In genomic region chr15:62782100-62782791, GRCh38 we compare ENCODE assay signal across 1 cellular context.
TF ChIP-seq lines count a peak whose summit lies in the region.

No MANE protein-coding gene starts in this region.

TF ChIP-seq in HepG2, 621 proteins besides CTCF, POLR2A, EP300 and RAD21 (continued from another document and continues in another):
- TF ChIP-seq TEAD3 (CRISPR knock-in tag; optimal IDR thresholded peaks at IDR 0.05; ENCODE audit: borderline replicate concordance) (peak; percentile 45), AGO1 (IDR thresholded peaks at IDR 0.05; ENCODE audit: low read depth, low read length, poor library complexity, severe bottlenecking) (no peak), ZNF101 (CRISPR knock-in tag; IDR thresholded peaks at IDR 0.05; ENCODE audit: borderline replicate concordance, low read depth) (no peak), RBFOX2 (IDR thresholded peaks at IDR 0.05; ENCODE audit: low read depth, low read length) (no peak), ZNF496 (CRISPR knock-in tag; IDR thresholded peaks at IDR 0.05; ENCODE audit: insufficient replicate concordance) (no peak), TBP (CRISPR knock-in tag; IDR thresholded peaks at IDR 0.05) (no peak), ISL2 (CRISPR knock-in tag; IDR thresholded peaks at IDR 0.05) (no peak), ZNF207 (IDR thresholded peaks at IDR 0.05; ENCODE audit: borderline replicate concordance) (no peak), KAT2B (IDR thresholded peaks at IDR 0.05; ENCODE audit: borderline replicate concordance, low read depth, low read length) (no peak), SAFB2 (CRISPR knock-in tag; IDR thresholded peaks at IDR 0.05; ENCODE audit: borderline replicate concordance, low read depth) (no peak), XRCC5 (optimal IDR thresholded peaks at IDR 0.05; ENCODE audit: low read length) (peak; percentile 31), CCDC6 (CRISPR knock-in tag; IDR thresholded peaks at IDR 0.05) (no peak), NFATC3 (CRISPR knock-in tag; IDR thresholded peaks at IDR 0.05) (no peak), ZNF34 (CRISPR knock-in tag; IDR thresholded peaks at IDR 0.05; ENCODE audit: borderline replicate concordance) (no peak), RCOR2 (CRISPR knock-in tag; IDR thresholded peaks at IDR 0.05) (no peak), PPARG (CRISPR knock-in tag; conservative IDR thresholded peaks at IDR 0.05) (no peak), REL (CRISPR knock-in tag; conservative IDR thresholded peaks at IDR 0.05) (no peak), HNF1A (IDR thresholded peaks at IDR 0.05; ENCODE audit: low read depth) (no peak), HNF1A (CRISPR knock-in tag; IDR thresholded peaks at IDR 0.05; ENCODE audit: borderline replicate concordance) (no peak), LBX2 (CRISPR knock-in tag; IDR thresholded peaks at IDR 0.05; ENCODE audit: borderline replicate concordance) (no peak), HNRNPH1 (optimal IDR thresholded peaks at IDR 0.05; ENCODE audit: low read depth, low read length) (no peak), HNRNPLL (IDR thresholded peaks at IDR 0.05; ENCODE audit: low read depth, low read length, poor library complexity, severe bottlenecking) (no peak), NCOA1 (CRISPR knock-in tag; IDR thresholded peaks at IDR 0.05) (no peak), ZNF124 (CRISPR knock-in tag; IDR thresholded peaks at IDR 0.05) (0 out of 2 replicates have a peak, but pooled peaks have one; percentile 58), ZNF850 (CRISPR knock-in tag; conservative IDR thresholded peaks at IDR 0.05) (no peak), EZH2 (conservative IDR thresholded peaks at IDR 0.05; ENCODE audit: low read depth, low read length) (no peak), IRX3 (CRISPR knock-in tag; IDR thresholded peaks at IDR 0.05; ENCODE audit: borderline replicate concordance, low read depth) (no peak), HOXA5 (CRISPR knock-in tag; IDR thresholded peaks at IDR 0.05) (no peak), NR2F1 (CRISPR knock-in tag; IDR thresholded peaks at IDR 0.05) (no peak), ADNP (CRISPR knock-in tag; IDR thresholded peaks at IDR 0.05) (no peak), ZNF451 (CRISPR knock-in tag; IDR thresholded peaks at IDR 0.05) (no peak), RFX5 (IDR thresholded peaks at IDR 0.05; ENCODE audit: low read depth, low read length) (no peak), ZNF543 (CRISPR knock-in tag; IDR thresholded peaks at IDR 0.05) (no peak), ZNF772 (CRISPR knock-in tag; IDR thresholded peaks at IDR 0.05) (no peak), XBP1 (CRISPR knock-in tag; IDR thresholded peaks at IDR 0.05) (no peak), NFYB (CRISPR knock-in tag; IDR thresholded peaks at IDR 0.05) (no peak), CREBL2 (CRISPR knock-in tag; IDR thresholded peaks at IDR 0.05; ENCODE audit: borderline replicate concordance) (no peak), SALL1 (CRISPR knock-in tag; IDR thresholded peaks at IDR 0.05) (peak; percentile 45), EED (CRISPR knock-in tag; IDR thresholded peaks at IDR 0.05) (no peak), KDM6A (CRISPR knock-in tag; IDR thresholded peaks at IDR 0.05; ENCODE audit: low read depth) (no peak), NR2F2 (IDR thresholded peaks at IDR 0.05; ENCODE audit: borderline replicate concordance, low read depth) (no peak), ZNF530 (CRISPR knock-in tag; IDR thresholded peaks at IDR 0.05; ENCODE audit: low read depth) (no peak), SP1 (IDR thresholded peaks at IDR 0.05) (no peak), SP1 (CRISPR knock-in tag; IDR thresholded peaks at IDR 0.05) (no peak), ZFP36L2 (CRISPR knock-in tag; IDR thresholded peaks at IDR 0.05) (no peak), TIGD3 (CRISPR knock-in tag; IDR thresholded peaks at IDR 0.05; ENCODE audit: borderline replicate concordance) (no peak), NFIB (CRISPR knock-in tag; IDR thresholded peaks at IDR 0.05; ENCODE audit: borderline replicate concordance) (no peak), ZNF430 (CRISPR knock-in tag; IDR thresholded peaks at IDR 0.05) (no peak), FIP1L1 (IDR thresholded peaks at IDR 0.05; ENCODE audit: borderline replicate concordance, insufficient read depth, low read depth, low read length) (no peak), EEA1 (CRISPR knock-in tag; IDR thresholded peaks at IDR 0.05; ENCODE audit: borderline replicate concordance) (no peak)
- TF ChIP-seq, protein P1, sequence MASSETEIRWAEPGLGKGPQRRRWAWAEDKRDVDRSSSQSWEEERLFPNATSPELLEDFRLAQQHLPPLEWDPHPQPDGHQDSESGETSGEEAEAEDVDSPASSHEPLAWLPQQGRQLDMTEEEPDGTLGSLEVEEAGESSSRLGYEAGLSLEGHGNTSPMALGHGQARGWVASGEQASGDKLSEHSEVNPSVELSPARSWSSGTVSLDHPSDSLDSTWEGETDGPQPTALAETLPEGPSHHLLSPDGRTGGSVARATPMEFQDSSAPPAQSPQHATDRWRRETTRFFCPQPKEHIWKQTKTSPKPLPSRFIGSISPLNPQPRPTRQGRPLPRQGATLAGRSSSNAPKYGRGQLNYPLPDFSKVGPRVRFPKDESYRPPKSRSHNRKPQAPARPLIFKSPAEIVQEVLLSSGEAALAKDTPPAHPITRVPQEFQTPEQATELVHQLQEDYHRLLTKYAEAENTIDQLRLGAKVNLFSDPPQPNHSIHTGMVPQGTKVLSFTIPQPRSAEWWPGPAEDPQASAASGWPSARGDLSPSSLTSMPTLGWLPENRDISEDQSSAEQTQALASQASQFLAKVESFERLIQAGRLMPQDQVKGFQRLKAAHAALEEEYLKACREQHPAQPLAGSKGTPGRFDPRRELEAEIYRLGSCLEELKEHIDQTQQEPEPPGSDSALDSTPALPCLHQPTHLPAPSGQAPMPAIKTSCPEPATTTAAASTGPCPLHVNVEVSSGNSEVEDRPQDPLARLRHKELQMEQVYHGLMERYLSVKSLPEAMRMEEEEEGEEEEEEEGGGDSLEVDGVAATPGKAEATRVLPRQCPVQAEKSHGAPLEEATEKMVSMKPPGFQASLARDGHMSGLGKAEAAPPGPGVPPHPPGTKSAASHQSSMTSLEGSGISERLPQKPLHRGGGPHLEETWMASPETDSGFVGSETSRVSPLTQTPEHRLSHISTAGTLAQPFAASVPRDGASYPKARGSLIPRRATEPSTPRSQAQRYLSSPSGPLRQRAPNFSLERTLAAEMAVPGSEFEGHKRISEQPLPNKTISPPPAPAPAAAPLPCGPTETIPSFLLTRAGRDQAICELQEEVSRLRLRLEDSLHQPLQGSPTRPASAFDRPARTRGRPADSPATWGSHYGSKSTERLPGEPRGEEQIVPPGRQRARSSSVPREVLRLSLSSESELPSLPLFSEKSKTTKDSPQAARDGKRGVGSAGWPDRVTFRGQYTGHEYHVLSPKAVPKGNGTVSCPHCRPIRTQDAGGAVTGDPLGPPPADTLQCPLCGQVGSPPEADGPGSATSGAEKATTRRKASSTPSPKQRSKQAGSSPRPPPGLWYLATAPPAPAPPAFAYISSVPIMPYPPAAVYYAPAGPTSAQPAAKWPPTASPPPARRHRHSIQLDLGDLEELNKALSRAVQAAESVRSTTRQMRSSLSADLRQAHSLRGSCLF (CRISPR knock-in tag; IDR thresholded peaks at IDR 0.05; ENCODE audit: borderline replicate concordance), result no peak
- TF ChIP-seq, protein P2, sequence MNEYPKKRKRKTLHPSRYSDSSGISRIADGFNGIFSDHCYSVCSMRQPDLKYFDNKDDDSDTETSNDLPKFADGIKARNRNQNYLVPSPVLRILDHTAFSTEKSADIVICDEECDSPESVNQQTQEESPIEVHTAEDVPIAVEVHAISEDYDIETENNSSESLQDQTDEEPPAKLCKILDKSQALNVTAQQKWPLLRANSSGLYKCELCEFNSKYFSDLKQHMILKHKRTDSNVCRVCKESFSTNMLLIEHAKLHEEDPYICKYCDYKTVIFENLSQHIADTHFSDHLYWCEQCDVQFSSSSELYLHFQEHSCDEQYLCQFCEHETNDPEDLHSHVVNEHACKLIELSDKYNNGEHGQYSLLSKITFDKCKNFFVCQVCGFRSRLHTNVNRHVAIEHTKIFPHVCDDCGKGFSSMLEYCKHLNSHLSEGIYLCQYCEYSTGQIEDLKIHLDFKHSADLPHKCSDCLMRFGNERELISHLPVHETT (CRISPR knock-in tag; conservative IDR thresholded peaks at IDR 0.05), result no peak
- TF ChIP-seq, protein P3, sequence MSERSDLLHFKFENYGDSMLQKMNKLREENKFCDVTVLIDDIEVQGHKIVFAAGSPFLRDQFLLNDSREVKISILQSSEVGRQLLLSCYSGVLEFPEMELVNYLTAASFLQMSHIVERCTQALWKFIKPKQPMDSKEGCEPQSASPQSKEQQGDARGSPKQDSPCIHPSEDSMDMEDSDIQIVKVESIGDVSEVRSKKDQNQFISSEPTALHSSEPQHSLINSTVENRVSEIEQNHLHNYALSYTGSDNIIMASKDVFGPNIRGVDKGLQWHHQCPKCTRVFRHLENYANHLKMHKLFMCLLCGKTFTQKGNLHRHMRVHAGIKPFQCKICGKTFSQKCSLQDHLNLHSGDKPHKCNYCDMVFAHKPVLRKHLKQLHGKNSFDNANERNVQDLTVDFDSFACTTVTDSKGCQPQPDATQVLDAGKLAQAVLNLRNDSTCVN (CRISPR knock-in tag; IDR thresholded peaks at IDR 0.05; ENCODE audit: borderline replicate concordance), result peak; percentile 51; the same call in 1 of the 2 replicates
- TF ChIP-seq, protein P4, sequence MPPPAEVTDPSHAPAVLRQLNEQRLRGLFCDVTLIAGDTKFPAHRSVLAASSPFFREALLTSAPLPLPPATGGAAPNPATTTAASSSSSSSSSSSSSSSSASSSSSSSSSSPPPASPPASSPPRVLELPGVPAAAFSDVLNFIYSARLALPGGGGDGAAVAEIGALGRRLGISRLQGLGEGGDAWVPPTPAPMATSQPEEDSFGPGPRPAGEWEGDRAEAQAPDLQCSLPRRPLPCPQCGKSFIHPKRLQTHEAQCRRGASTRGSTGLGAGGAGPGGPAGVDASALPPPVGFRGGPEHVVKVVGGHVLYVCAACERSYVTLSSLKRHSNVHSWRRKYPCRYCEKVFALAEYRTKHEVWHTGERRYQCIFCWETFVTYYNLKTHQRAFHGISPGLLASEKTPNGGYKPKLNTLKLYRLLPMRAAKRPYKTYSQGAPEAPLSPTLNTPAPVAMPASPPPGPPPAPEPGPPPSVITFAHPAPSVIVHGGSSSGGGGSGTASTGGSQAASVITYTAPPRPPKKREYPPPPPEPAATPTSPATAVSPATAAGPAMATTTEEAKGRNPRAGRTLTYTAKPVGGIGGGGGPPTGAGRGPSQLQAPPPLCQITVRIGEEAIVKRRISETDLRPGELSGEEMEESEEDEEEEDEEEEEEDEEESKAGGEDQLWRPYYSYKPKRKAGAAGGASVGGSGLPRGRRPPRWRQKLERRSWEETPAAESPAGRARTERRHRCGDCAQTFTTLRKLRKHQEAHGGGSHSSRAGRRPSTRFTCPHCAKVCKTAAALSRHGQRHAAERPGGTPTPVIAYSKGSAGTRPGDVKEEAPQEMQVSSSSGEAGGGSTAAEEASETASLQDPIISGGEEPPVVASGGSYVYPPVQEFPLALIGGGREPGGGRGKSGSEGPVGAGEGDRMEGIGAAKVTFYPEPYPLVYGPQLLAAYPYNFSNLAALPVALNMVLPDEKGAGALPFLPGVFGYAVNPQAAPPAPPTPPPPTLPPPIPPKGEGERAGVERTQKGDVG (CRISPR knock-in tag; IDR thresholded peaks at IDR 0.05; ENCODE audit: borderline replicate concordance), result no peak
- TF ChIP-seq, protein P5, sequence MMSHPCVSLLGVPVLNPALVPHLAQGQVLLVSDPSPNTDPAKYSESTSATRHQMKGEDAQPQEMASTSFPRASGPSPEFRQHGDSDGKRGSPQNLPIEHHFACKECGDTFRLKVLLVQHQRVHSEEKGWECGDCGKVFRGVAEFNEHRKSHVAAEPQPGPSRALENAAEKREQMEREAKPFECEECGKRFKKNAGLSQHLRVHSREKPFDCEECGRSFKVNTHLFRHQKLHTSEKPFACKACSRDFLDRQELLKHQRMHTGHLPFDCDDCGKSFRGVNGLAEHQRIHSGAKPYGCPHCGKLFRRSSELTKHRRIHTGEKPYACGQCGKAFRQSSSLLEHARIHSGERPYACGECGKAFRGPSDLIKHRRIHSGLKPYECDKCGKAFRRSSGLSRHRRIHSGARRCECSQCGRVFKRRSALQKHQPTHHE (CRISPR knock-in tag; IDR thresholded peaks at IDR 0.05; ENCODE audit: borderline replicate concordance), result no peak
